ENCODE assay signal across 12 cellular contexts in the genomic region with DNA sequence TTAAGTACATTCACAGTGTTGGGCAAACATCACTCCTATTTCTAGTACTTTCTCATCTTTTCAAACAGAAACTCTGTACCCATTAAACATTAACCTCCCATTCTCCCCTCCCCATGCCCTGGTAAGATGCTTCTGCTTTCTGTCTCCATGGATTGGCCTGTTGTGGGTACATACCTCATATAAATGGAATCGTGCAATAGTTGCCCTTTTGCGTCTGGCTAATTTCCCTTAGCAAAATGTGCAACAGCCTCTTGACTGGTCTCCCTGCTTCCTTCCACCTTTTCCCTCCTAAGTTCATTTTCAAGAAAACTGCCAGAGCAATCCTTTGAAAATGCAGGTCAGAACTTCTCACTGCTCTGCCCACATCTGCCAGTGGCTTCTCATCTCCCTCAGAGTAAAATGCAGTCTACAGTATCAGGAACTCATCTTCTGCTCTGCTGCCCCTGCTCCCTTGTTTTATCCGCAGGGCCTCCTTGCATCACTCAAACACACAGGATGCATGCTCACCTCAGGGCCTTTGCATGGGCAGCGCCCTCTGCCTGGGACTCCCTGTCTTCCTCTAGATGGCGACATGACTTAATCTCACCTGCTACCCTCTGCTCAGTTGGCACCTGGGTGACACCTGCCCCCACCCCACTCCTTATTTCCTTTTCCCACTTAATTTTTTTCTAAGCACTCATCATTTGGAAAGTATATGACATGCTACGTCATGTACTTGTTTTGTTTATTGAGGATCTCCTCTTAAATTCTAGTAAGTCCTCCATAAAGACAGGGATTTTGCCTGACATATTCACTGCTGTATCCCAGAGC. TPM values are rescaled to one million over a fixed set of nuclear protein-coding genes. Genes with fewer than 3 reads are reported as not detected.
A peak's percentile ranks its signal among the peaks of the same experiment; 100 is the strongest.
DNase-seq lines count a peak whose midpoint lies in the region; ATAC-seq and TF ChIP-seq lines count a peak whose summit lies in the region.
"Had no signal": no experiment of that assay in that cellular context is flagged by ENCODE, and none has a peak within 500 bp of the region (broad histone marks: within the 10 kb centered on the region; RNA-seq: fewer than 3 reads in every experiment).

No MANE protein-coding gene starts in this region.

- DNase-seq in stimulated activated CD4-positive, alpha-beta T cell treated with anti-CD3 and anti-CD28 coated beads, Interleukin-15, amount 100 ng/mL, for 24 hours = peak; percentile 31
- DNase-seq in stimulated activated CD4-positive, alpha-beta T cell treated with anti-CD3 and anti-CD28 coated beads, Interleukin-2, amount 100 ng/mL, for 48 hours = no peak
- peak; percentile 35 for DNase-seq in activated CD4-positive, alpha-beta memory T cell treated with anti-CD3 and anti-CD28 coated beads, Interleukin-2, amount 10 ng/mL, durations not matched to agents 7 days and 5 days
- DNase-seq in upper lobe of right lung (no peak), NCI-H345 treated with DMSO at 0.1 percent for 48 hours (lab: John Stamatoyannopoulos, UW; ENCODE audit: unreplicated experiment) (no peak), ovary (no peak)
- DNase-seq in CD8-positive, alpha-beta memory T cell = no peak
- DNase-seq: spleen had no signal

- H3K9me3 Mint-ChIP-seq in activated CD4-positive, alpha-beta memory T cell treated with anti-CD3 and anti-CD28 coated beads, Interleukin-2, amount 10 ng/mL, durations not matched to agents 7 days and 5 days = no peaks in the 10 kb centered on the region
- H3K9me3 Mint-ChIP-seq in CD8-positive, alpha-beta memory T cell = no peaks in the 10 kb centered on the region
- H3K9me3 Mint-ChIP-seq: activated T-helper 2 cell treated with anti-CD3 and anti-CD28 coated beads, Interferon-gamma antibody, Interleukin-2, Interleukin-4, amounts not matched to agents 10 μg/mL and 5 μg/mL and 100 μg/mL, durations not matched to agents 14 hours and 24 hours and 36 hours had no signal

- WGBS in ovary, 3 donors = 69 to 97% (median 89%) methylated on average over 6 of the region's 6 CpGs

- no peak overlapping the region for H3K4me3 Mint-ChIP-seq in activated CD4-positive, alpha-beta memory T cell treated with anti-CD3 and anti-CD28 coated beads, Interleukin-2, amount 10 ng/mL, durations not matched to agents 7 days and 5 days
- H3K4me3 Mint-ChIP-seq in CD8-positive, alpha-beta memory T cell = no peak overlapping the region

- POLR2A ChIA-PET in activated CD4-positive, alpha-beta memory T cell treated with anti-CD3 and anti-CD28 coated beads, Interleukin-2, amount 10 ng/mL, durations not matched to agents 7 days and 5 days (lab: Charles Lee) = no interaction called here
- POLR2A ChIA-PET in CD8-positive, alpha-beta memory T cell (lab: Charles Lee) = no interaction called here

- CTCF ChIA-PET in activated CD4-positive, alpha-beta memory T cell treated with anti-CD3 and anti-CD28 coated beads, Interleukin-2, amount 10 ng/mL, durations not matched to agents 7 days and 5 days (lab: Charles Lee) = interaction anchor here (1.6 kb wide), 1 partner anchor 60 kb away, joined by 4 read pairs; no protein-coding TSS in a partner anchor
- CTCF ChIA-PET in CD8-positive, alpha-beta memory T cell (lab: Charles Lee) = no interaction called here

- no peak overlapping the region for H3K4me3 ChIP-seq in upper lobe of right lung
- H3K4me3 ChIP-seq in CD8-positive, alpha-beta memory T cell (ENCODE audit: low read length) = no peak overlapping the region
- no peak overlapping the region for H3K4me3 ChIP-seq in ovary
- H3K4me3 ChIP-seq: BLaER1 treated with 17β-estradiol and CSF1 and Interleukin-3, amounts not matched to agents 10 nM and 100 nM; SJSA1; spleen had no signal

- H3K4me1 ChIP-seq in upper lobe of right lung (no peaks in the 10 kb centered on the region), ovary (ENCODE audit: insufficient read depth) (peaks cover 10% of the 10 kb centered on the region)
- H3K4me1 ChIP-seq in CD8-positive, alpha-beta memory T cell (ENCODE audit: insufficient read depth, low read length) = no peaks in the 10 kb centered on the region
- H3K4me1 ChIP-seq: SJSA1 had no signal

- intact Hi-C loops in upper lobe of right lung (cut with DNase I) = no loop called here
- intact Hi-C loops in ovary (cut with DNase I) = no loop called here

- no peak for TF ChIP-seq EP300 in ovary (IDR thresholded peaks at IDR 0.05)

- no peaks in the 10 kb centered on the region for H3K36me3 Mint-ChIP-seq in activated CD4-positive, alpha-beta memory T cell treated with anti-CD3 and anti-CD28 coated beads, Interleukin-2, amount 10 ng/mL, durations not matched to agents 7 days and 5 days (ENCODE audit: low read depth)
- peaks cover 0 to 1% (median 0%) of the 10 kb centered on the region in 3 donors for H3K36me3 Mint-ChIP-seq in CD8-positive, alpha-beta memory T cell

- TF ChIP-seq CTCF in upper lobe of right lung (IDR thresholded peaks at IDR 0.05) = no peak
- TF ChIP-seq CTCF in ovary (IDR thresholded peaks at IDR 0.05) = no peak

- TF ChIP-seq POLR2A in ovary (IDR thresholded peaks at IDR 0.05) = no peak

- no peaks in the 10 kb centered on the region for H3K27me3 ChIP-seq in upper lobe of right lung
- no peaks in the 10 kb centered on the region for H3K27me3 ChIP-seq in CD8-positive, alpha-beta memory T cell (ENCODE audit: insufficient read depth, low read length, poor library complexity, severe bottlenecking)
- no peaks in the 10 kb centered on the region for H3K27me3 ChIP-seq in ovary
- H3K27me3 ChIP-seq: BLaER1 treated with 17β-estradiol and CSF1 and Interleukin-3, amounts not matched to agents 10 nM and 100 nM; SJSA1; spleen had no signal

- H3K4me1 Mint-ChIP-seq in activated CD4-positive, alpha-beta memory T cell treated with anti-CD3 and anti-CD28 coated beads, Interleukin-2, amount 10 ng/mL, durations not matched to agents 7 days and 5 days = no peaks in the 10 kb centered on the region
- peaks cover 0 to 6% (median 0%) of the 10 kb centered on the region in 3 donors for H3K4me1 Mint-ChIP-seq in CD8-positive, alpha-beta memory T cell

- no peak overlapping the region for H3K27ac ChIP-seq in upper lobe of right lung
- no peak overlapping the region for H3K27ac ChIP-seq in CD8-positive, alpha-beta memory T cell (ENCODE audit: low read depth, low read length)
- no peak overlapping the region for H3K27ac ChIP-seq in ovary
- H3K27ac ChIP-seq: SJSA1 had no signal

- ATAC-seq in HG02981 (IDR thresholded peaks at IDR 0.05; ENCODE audit: unreplicated experiment) (peak; percentile 44), upper lobe of right lung (peak; percentile 31)

- no peak overlapping the region for H3K27ac Mint-ChIP-seq in activated CD4-positive, alpha-beta memory T cell treated with anti-CD3 and anti-CD28 coated beads, Interleukin-2, amount 10 ng/mL, durations not matched to agents 7 days and 5 days
- H3K27ac Mint-ChIP-seq in CD8-positive, alpha-beta memory T cell = peak overlapping the region in 1 of 8 donors; percentile 6
- H3K27ac Mint-ChIP-seq: activated T-helper 2 cell treated with anti-CD3 and anti-CD28 coated beads, Interferon-gamma antibody, Interleukin-2, Interleukin-4, amounts not matched to agents 10 μg/mL and 5 μg/mL and 100 μg/mL, durations not matched to agents 14 hours and 24 hours and 36 hours had no signal

- H3K36me3 ChIP-seq in upper lobe of right lung (no peaks in the 10 kb centered on the region), ovary (no peaks in the 10 kb centered on the region)
- H3K36me3 ChIP-seq in CD8-positive, alpha-beta memory T cell (ENCODE audit: insufficient read depth, low read length) = no peaks in the 10 kb centered on the region
- H3K36me3 ChIP-seq: BLaER1 treated with 17β-estradiol and CSF1 and Interleukin-3, amounts not matched to agents 10 nM and 100 nM; SJSA1; spleen had no signal

- no peaks in the 10 kb centered on the region for H3K9me3 ChIP-seq in upper lobe of right lung
- H3K9me3 ChIP-seq in CD8-positive, alpha-beta memory T cell (ENCODE audit: low read length) = no peaks in the 10 kb centered on the region
- no peaks in the 10 kb centered on the region for H3K9me3 ChIP-seq in ovary
- H3K9me3 ChIP-seq: SJSA1, spleen had no signal

- peaks cover 30% of the 10 kb centered on the region for H3K27me3 Mint-ChIP-seq in activated CD4-positive, alpha-beta memory T cell treated with anti-CD3 and anti-CD28 coated beads, Interleukin-2, amount 10 ng/mL, durations not matched to agents 7 days and 5 days
- H3K27me3 Mint-ChIP-seq in CD8-positive, alpha-beta memory T cell = peaks cover 0 to 3% of the 10 kb centered on the region in 2 donors

RNA-seq across cellular contexts. Expression of gene ECHDC3, which starts 44.3 kb away (rescaled TPM):
- not detected for total RNA-seq in activated CD4-positive, alpha-beta memory T cell treated with anti-CD3 and anti-CD28 coated beads, Interleukin-2, amount 10 ng/mL, durations not matched to agents 7 days and 5 days
- total RNA-seq in upper lobe of right lung = 39.4 TPM
- under 1 TPM; 0.71 to 0.77 TPM for total RNA-seq in CD8-positive, alpha-beta memory T cell
- 0.58 TPM for polyA plus RNA-seq in CD8-positive, alpha-beta memory T cell
- total RNA-seq in ovary = 10 to 100 TPM; 13.1 to 33.2 (median 15.3) TPM
- polyA plus RNA-seq in ovary = 10 to 100 TPM; 17.8 to 28.0 TPM
- total RNA-seq: activated T-helper 2 cell treated with anti-CD3 and anti-CD28 coated beads, Interferon-gamma antibody, Interleukin-2, Interleukin-4, amounts not matched to agents 10 μg/mL and 5 μg/mL and 100 μg/mL, durations not matched to agents 14 hours and 24 hours and 36 hours had no signal

Comparison
In these comparisons a context has a peak if more than half of its experiments do, and no peak if none do; other contexts are left out.
1. DNase-seq: peak in stimulated activated CD4-positive, alpha-beta T cell treated with anti-CD3 and anti-CD28 coated beads, Interleukin-15, amount 100 ng/mL, for 24 hours (single experiment) and activated CD4-positive, alpha-beta memory T cell treated with anti-CD3 and anti-CD28 coated beads, Interleukin-2, amount 10 ng/mL, durations not matched to agents 7 days and 5 days (single experiment); none in stimulated activated CD4-positive, alpha-beta T cell treated with anti-CD3 and anti-CD28 coated beads, Interleukin-2, amount 100 ng/mL, for 48 hours (0 of 2), upper lobe of right lung (single experiment), CD8-positive, alpha-beta memory T cell (0 of 5), NCI-H345 treated with DMSO at 0.1 percent for 48 hours (single experiment) and ovary (0 of 5).
2. RNA of gene ECHDC3, which starts 44.3 kb away (total RNA-seq): 39.4 TPM in upper lobe of right lung (single experiment) and 13.1 to 33.2 TPM in ovary; 0.71 to 0.77 TPM in CD8-positive, alpha-beta memory T cell and not detected in activated CD4-positive, alpha-beta memory T cell treated with anti-CD3 and anti-CD28 coated beads, Interleukin-2, amount 10 ng/mL, durations not matched to agents 7 days and 5 days; every median in the first group is over 4 times any median in the second.